Comparison of ENCODE assay signal across 18 cellular contexts in genomic region chr1:9927259-9927658, GRCh38.
"Had no signal": no experiment of that assay in that cellular context is flagged by ENCODE, and none has a peak within 500 bp of the region (broad histone marks: within the 10 kb centered on the region; RNA-seq: fewer than 3 reads in every experiment).

No MANE protein-coding gene starts in this region.

- H3K9me3 Mint-ChIP-seq: activated naive CD4-positive, alpha-beta T cell treated with anti-CD3 and anti-CD28 coated beads, Interleukin-2, amount 10 ng/mL, durations not matched to agents 7 days and 5 days; naive thymus-derived CD4-positive, alpha-beta T cell; stimulated activated naive CD8-positive, alpha-beta T cell treated with anti-CD3 and anti-CD28 coated beads, Interleukin-15, amount 100 ng/mL, for 72 hours; type B pancreatic cell had no signal

- H3K27me3 Mint-ChIP-seq: activated CD8-positive, alpha-beta memory T cell treated with anti-CD3 and anti-CD28 coated beads, Interleukin-2, amount 10 ng/mL, durations not matched to agents 7 days and 5 days; activated naive CD4-positive, alpha-beta T cell treated with anti-CD3 and anti-CD28 coated beads, Interleukin-2, amount 10 ng/mL, durations not matched to agents 7 days and 5 days; naive thymus-derived CD4-positive, alpha-beta T cell; stimulated activated naive CD8-positive, alpha-beta T cell treated with anti-CD3 and anti-CD28 coated beads, Interleukin-15, amount 100 ng/mL, for 72 hours; type B pancreatic cell had no signal

- H3K4me1 ChIP-seq: ascending aorta, breast epithelium had no signal

- ATAC-seq: activated CD8-positive, alpha-beta memory T cell treated with anti-CD3 and anti-CD28 coated beads, Interleukin-2, amount 10 ng/mL, durations not matched to agents 7 days and 5 days; esophagus mucosa; left lobe of liver; mucosa of descending colon; naive thymus-derived CD4-positive, alpha-beta T cell; stimulated activated naive CD8-positive, alpha-beta T cell treated with anti-CD3 and anti-CD28 coated beads, Interleukin-15, amount 100 ng/mL, for 72 hours had no signal

- H3K4me1 Mint-ChIP-seq: activated naive CD4-positive, alpha-beta T cell treated with anti-CD3 and anti-CD28 coated beads, Interleukin-2, amount 10 ng/mL, durations not matched to agents 7 days and 5 days; stimulated activated naive CD8-positive, alpha-beta T cell treated with anti-CD3 and anti-CD28 coated beads, Interleukin-15, amount 100 ng/mL, for 72 hours had no signal

- H3K36me3 ChIP-seq: breast epithelium had no signal

- H3K4me3 Mint-ChIP-seq: activated CD8-positive, alpha-beta memory T cell treated with anti-CD3 and anti-CD28 coated beads, Interleukin-2, amount 10 ng/mL, durations not matched to agents 7 days and 5 days; activated naive CD4-positive, alpha-beta T cell treated with anti-CD3 and anti-CD28 coated beads, Interleukin-2, amount 10 ng/mL, durations not matched to agents 7 days and 5 days; naive thymus-derived CD4-positive, alpha-beta T cell; stimulated activated naive CD8-positive, alpha-beta T cell treated with anti-CD3 and anti-CD28 coated beads, Interleukin-15, amount 100 ng/mL, for 72 hours; type B pancreatic cell had no signal

- H3K27ac Mint-ChIP-seq: activated CD8-positive, alpha-beta memory T cell treated with anti-CD3 and anti-CD28 coated beads, Interleukin-2, amount 10 ng/mL, durations not matched to agents 7 days and 5 days; activated naive CD4-positive, alpha-beta T cell treated with anti-CD3 and anti-CD28 coated beads, Interleukin-2, amount 10 ng/mL, durations not matched to agents 7 days and 5 days; stimulated activated naive CD8-positive, alpha-beta T cell treated with anti-CD3 and anti-CD28 coated beads, Interleukin-15, amount 100 ng/mL, for 72 hours had no signal

- H3K4me3 ChIP-seq: ascending aorta, breast epithelium, dorsolateral prefrontal cortex, mucosa of descending colon had no signal

- DNase-seq: activated CD4-positive, alpha-beta T cell treated with anti-CD3 and anti-CD28 coated beads for 1 hour; activated CD4-positive, alpha-beta T cell treated with anti-CD3 and anti-CD28 coated beads, Interleukin-2, amount 50 U/mL, for 48 hours; activated CD8-positive, alpha-beta memory T cell treated with anti-CD3 and anti-CD28 coated beads, Interleukin-2, amount 10 ng/mL, durations not matched to agents 7 days and 5 days; activated naive CD4-positive, alpha-beta T cell treated with anti-CD3 and anti-CD28 coated beads, Interleukin-2, amount 10 ng/mL, durations not matched to agents 7 days and 5 days; activated T-cell treated with anti-CD3 and anti-CD28 coated beads, Interleukin-2, amount 50 U/mL, for 1 hour; dorsolateral prefrontal cortex; mammary epithelial cell; mucosa of descending colon; naive thymus-derived CD4-positive, alpha-beta T cell; retina; stimulated activated CD4-positive, alpha-beta T cell treated with anti-CD3 and anti-CD28 coated beads, Interleukin-4, amount 100 ng/mL, for 24 hours; stimulated activated naive CD8-positive, alpha-beta T cell treated with anti-CD3 and anti-CD28 coated beads, Interleukin-15, amount 100 ng/mL, for 72 hours; T-helper 1 cell had no signal

- H3K9me3 ChIP-seq: ascending aorta, breast epithelium, mucosa of descending colon had no signal

- H3K27me3 ChIP-seq: ascending aorta, breast epithelium, dorsolateral prefrontal cortex had no signal

- H3K27ac ChIP-seq: ascending aorta, breast epithelium had no signal
